ENCODE assay signal across 8 cellular contexts in genomic region chr3:100708989-100709839, GRCh38. TPM values are rescaled to one million over a fixed set of nuclear protein-coding genes. Genes with fewer than 3 reads are reported as not detected.
DNase-seq lines count a peak whose midpoint lies in the region; ATAC-seq, FAIRE-seq and TF ChIP-seq lines count a peak whose summit lies in the region.

Gene TFG (plus strand): TSS chr3:100709494. CDS start chr3:100713686, 4,192 bp downstream.

- no peaks in the 10 kb centered on the region for H3K9me3 ChIP-seq in HepG2 (ENCODE audit: low read length)

- 1% methylated on average over 48 of the region's 76 CpGs for WGBS in HepG2 (ENCODE audit: low lambda C conversion rate)

- peaks cover 9% of the 10 kb centered on the region for H3K27me3 Mint-ChIP-seq in activated CD4-positive, alpha-beta memory T cell treated with anti-CD3 and anti-CD28 coated beads for 36 hours

- H3K9ac ChIP-seq in HepG2 (ENCODE audit: insufficient read depth, low read depth, low read length) = peak within 1 kb of the TSS; percentile 88

- peaks cover 26% of the 10 kb centered on the region for H3K36me3 Mint-ChIP-seq in activated CD4-positive, alpha-beta memory T cell treated with anti-CD3 and anti-CD28 coated beads for 36 hours

- peaks cover 18% of the 10 kb centered on the region for H4K20me1 ChIP-seq in HepG2 (ENCODE audit: insufficient read depth, low read length)

- no peak for TF ChIP-seq CTCF in HepG2 (CRISPR knock-in tag; IDR thresholded peaks at IDR 0.05)

- intact Hi-C loops in activated CD4-positive, alpha-beta memory T cell treated with anti-CD3 and anti-CD28 coated beads for 36 hours (cut with micrococcal nuclease) = loop anchor here (1.0 to 10.0 kb wide), 8 partner anchors 44 to 968 kb away; partner anchors contain the start of genes LNP1, NIT2, TBC1D23 and TOMM70
- intact Hi-C loops in HepG2 (cut with micrococcal nuclease; ENCODE audit: unreplicated experiment) = loop anchor here (1.0 kb wide), 1 partner anchor 107 kb away; no protein-coding TSS in a partner anchor

- peaks cover 0 to 12% of the 10 kb centered on the region in 2 experiments; a peak in 1 of 5 replicates for H3K36me3 ChIP-seq in HepG2 (replicated peaks in 1 of 2; ENCODE audit: control insufficient read depth in 1 of 2, insufficient read depth in 2 of 2, low read length in 2 of 2)

- CTCF ChIA-PET in activated CD4-positive, alpha-beta memory T cell treated with anti-CD3 and anti-CD28 coated beads for 36 hours (lab: Charles Lee) = interaction anchor here (1.0 to 1.5 kb wide), 3 partner anchors 58 to 247 kb away, joined by 3 to 6 read pairs (median 5); no protein-coding TSS in a partner anchor
- CTCF ChIA-PET in HepG2 (lab: Yijun Ruan, JAX; ENCODE audit: low intra/inter-chr PET ratio, low total read pairs) = no interaction called here

- H3K27me3 ChIP-seq in HepG2 (ENCODE audit: control insufficient read depth in 1 of 2, insufficient read depth in 2 of 2, low read length in 2 of 2) = no peaks in the 10 kb centered on the region; a peak in 1 of 5 replicates

- DNase-seq in CD1c-positive myeloid dendritic cell (ENCODE audit: extremely low spot score) (peak; percentile 100), NCI-H82 treated with DMSO at 0.1 percent for 48 hours (lab: John Stamatoyannopoulos, UW; ENCODE audit: unreplicated experiment) (peak; percentile 99), dermis microvascular lymphatic vessel endothelial cell (ENCODE audit: low read depth in 2 of 2) (peak; percentile 99), HepG2 (ENCODE audit: low spot score) (peak; percentile 97)
- peak; percentile 98 for DNase-seq in activated CD4-positive, alpha-beta memory T cell treated with anti-CD3 and anti-CD28 coated beads for 36 hours
- peak; percentile 98 for DNase-seq in stimulated activated CD4-positive, alpha-beta T cell treated with anti-CD3 and anti-CD28 coated beads, Interleukin-4, amount 100 ng/mL, for 1 hour

- ATAC-seq in GM19438 (IDR thresholded peaks at IDR 0.05; ENCODE audit: low read depth, unreplicated experiment) (peak; percentile 91), HG03575 (IDR thresholded peaks at IDR 0.05; ENCODE audit: extremely low read depth, insufficient number of reproducible peaks, low FRiP score, unreplicated experiment) (peak; percentile 83), HepG2 (peak; percentile 98)

- TF ChIP-seq EP300 in HepG2 (IDR thresholded peaks at IDR 0.05; ENCODE audit: low read depth in 2 of 2, low read length in 2 of 2) (peak in 1 of 2 experiments; percentile 14; a peak in 1 of 4 replicates), HepG2 (CRISPR knock-in tag; IDR thresholded peaks at IDR 0.05; ENCODE audit: borderline replicate concordance) (no peak)

- peaks cover 39% of the 10 kb centered on the region for H3K4me1 ChIP-seq in HepG2 (ENCODE audit: insufficient read depth, low read length)

- H3K4me2 ChIP-seq in HepG2 (ENCODE audit: low read depth, low read length) = peak within 1 kb of the TSS; percentile 90

- TF ChIP-seq RAD21 in HepG2 (CRISPR knock-in tag; IDR thresholded peaks at IDR 0.05) = 0 out of 2 replicates have a peak, but pooled peaks have one; percentile 10

- FAIRE-seq in HepG2 (lab: Jason Lieb, UNC) = peak; percentile 83

- peak within 1 kb of the TSS; percentile 95 for H3K27ac ChIP-seq in HepG2 (ENCODE audit: extremely low read length, insufficient read depth, low read length)

- peaks cover 43% of the 10 kb centered on the region for H3K79me2 ChIP-seq in HepG2 (ENCODE audit: insufficient read depth, low read length)

- peak within 1 kb of the TSS; percentile 95 for H3K27ac Mint-ChIP-seq in activated CD4-positive, alpha-beta memory T cell treated with anti-CD3 and anti-CD28 coated beads for 36 hours

- peak within 1 kb of the TSS; percentile 81 for H3K4me3 Mint-ChIP-seq in activated CD4-positive, alpha-beta memory T cell treated with anti-CD3 and anti-CD28 coated beads for 36 hours

- H3K9me3 Mint-ChIP-seq in activated CD4-positive, alpha-beta memory T cell treated with anti-CD3 and anti-CD28 coated beads for 36 hours = peaks cover 2% of the 10 kb centered on the region

- peak; percentile 63 to 64; a peak in 3 of 4 replicates for TF ChIP-seq POLR2A in HepG2 (IDR thresholded peaks at IDR 0.05; ENCODE audit: insufficient read depth in 1 of 2, low read depth in 2 of 2, low read length in 2 of 2)

- no TSS peak for BruUV-seq in HepG2 (replicated peaks; lab: Mats Ljungman, UMichigan)

- H3K4me3 ChIP-seq in HepG2 (replicated peaks in 1 of 3; ENCODE audit: insufficient read depth in 1 of 3, low read depth in 2 of 3, low read length in 3 of 3) = peak within 1 kb of the TSS; percentile 68 to 91 (median 82)

- POLR2A ChIA-PET in activated CD4-positive, alpha-beta memory T cell treated with anti-CD3 and anti-CD28 coated beads for 36 hours (lab: Charles Lee) = interaction anchor here (0.6 to 2.8 kb wide), 5 partner anchors 13 to 976 kb away, joined by 3 to 17 read pairs (median 3); partner anchors contain the start of genes LNP1 and TOMM70
- POLR2A ChIA-PET in HepG2 (lab: Yijun Ruan, JAX) = interaction anchor here (0.6 to 1.8 kb wide), 9 partner anchors 10 to 645 kb away, joined by 3 to 5 read pairs (median 4); partner anchors contain the start of gene LNP1

- peak within 1 kb of the TSS; percentile 86 for H2AFZ ChIP-seq in HepG2 (ENCODE audit: low read length)

- in situ Hi-C loops in HepG2 (cut with HindIII; ENCODE audit: extremely low pct_ligation_motif_present, low pct_unique_long_range_greater_than_20kb) = loop anchor here (25.0 kb wide), 3 partner anchors 97 to 897 kb away; partner anchors contain the start of genes ADGRG7 and CMSS1

- H3K4me1 Mint-ChIP-seq in activated CD4-positive, alpha-beta memory T cell treated with anti-CD3 and anti-CD28 coated beads for 36 hours (ENCODE audit: low read depth) = peaks cover 40% of the 10 kb centered on the region

TF ChIP-seq in HepG2, 621 proteins besides CTCF, POLR2A, EP300 and RAD21 (continues in another document):
- TF ChIP-seq ELK4 (CRISPR knock-in tag; IDR thresholded peaks at IDR 0.05; ENCODE audit: borderline replicate concordance) (no peak; the same call in 1 of the 2 replicates), ETV6 (CRISPR knock-in tag; conservative IDR thresholded peaks at IDR 0.05) (no peak), ZFX (CRISPR knock-in tag; IDR thresholded peaks at IDR 0.05; ENCODE audit: low read depth) (peak; percentile 93)
- TF ChIP-seq, protein P1, sequence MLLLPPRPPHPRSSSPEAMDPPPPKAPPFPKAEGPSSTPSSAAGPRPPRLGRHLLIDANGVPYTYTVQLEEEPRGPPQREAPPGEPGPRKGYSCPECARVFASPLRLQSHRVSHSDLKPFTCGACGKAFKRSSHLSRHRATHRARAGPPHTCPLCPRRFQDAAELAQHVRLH (CRISPR knock-in tag; IDR thresholded peaks at IDR 0.05; ENCODE audit: borderline replicate concordance, low read depth) = peak; percentile 59; the same call in 1 of the 2 replicates
- TF ChIP-seq, protein P2, sequence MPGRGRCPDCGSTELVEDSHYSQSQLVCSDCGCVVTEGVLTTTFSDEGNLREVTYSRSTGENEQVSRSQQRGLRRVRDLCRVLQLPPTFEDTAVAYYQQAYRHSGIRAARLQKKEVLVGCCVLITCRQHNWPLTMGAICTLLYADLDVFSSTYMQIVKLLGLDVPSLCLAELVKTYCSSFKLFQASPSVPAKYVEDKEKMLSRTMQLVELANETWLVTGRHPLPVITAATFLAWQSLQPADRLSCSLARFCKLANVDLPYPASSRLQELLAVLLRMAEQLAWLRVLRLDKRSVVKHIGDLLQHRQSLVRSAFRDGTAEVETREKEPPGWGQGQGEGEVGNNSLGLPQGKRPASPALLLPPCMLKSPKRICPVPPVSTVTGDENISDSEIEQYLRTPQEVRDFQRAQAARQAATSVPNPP (CRISPR knock-in tag; IDR thresholded peaks at IDR 0.05) = peak; percentile 81; the same call in 1 of the 2 replicates

RNA-seq across cellular contexts. Expression of gene TFG, which starts in this region (rescaled TPM):
- total RNA-seq in activated CD4-positive, alpha-beta memory T cell treated with anti-CD3 and anti-CD28 coated beads for 36 hours = 10 to 100 TPM; 55.5 to 60.3 TPM
- total RNA-seq in dermis microvascular lymphatic vessel endothelial cell (44.3 and 60.6 TPM in 2 replicates), HepG2 (2016; rRNA removed; fragmentation: Illumina TruSeq; extraction: Trizol) (53.6 and 75.5 TPM in 2 replicates)
- 19.9 and 20.4 TPM in 2 replicates for total RNA-seq in HepG2 (2016; cell fraction: cytosol; rRNA removed; fragmentation: Illumina TruSeq; extraction: Trizol; ENCODE audit: low read depth)
- total RNA-seq in HepG2 (2016; cell fraction: insoluble cytoplasmic fraction; rRNA removed; fragmentation: Illumina TruSeq; extraction: Trizol) = 55.4 and 69.3 TPM in 2 replicates
- total RNA-seq in HepG2 (2016; cell fraction: membrane; rRNA removed; fragmentation: Illumina TruSeq; extraction: Trizol) = 41.0 and 43.7 TPM in 2 replicates
- total RNA-seq in HepG2 (2016; cell fraction: nucleus; rRNA removed; fragmentation: Illumina TruSeq; extraction: Trizol) = 52.9 and 55.9 TPM in 2 replicates
- 66.2 and 71.7 TPM in 2 replicates for polyA plus RNA-seq in HepG2 (2011; rRNA removed)
- polyA plus RNA-seq in HepG2 (2011; cell fraction: cytosol; rRNA removed) = 69.5 and 71.5 TPM in 2 replicates
- polyA plus RNA-seq in HepG2 (2011; cell fraction: nucleus; rRNA removed) = 50.5 and 60.9 TPM in 2 replicates
- 56.0 and 60.1 TPM in 2 replicates for polyA plus RNA-seq in HepG2 (2012)
- 34.7 and 37.4 TPM in 2 replicates for polyA plus RNA-seq in HepG2 (2016; cell fraction: cytosol; fragmentation: Illumina TruSeq; extraction: Trizol; ENCODE audit: low read depth)
- 161 and 167 TPM in 2 replicates for polyA plus RNA-seq in HepG2 (2016; cell fraction: insoluble cytoplasmic fraction; fragmentation: Illumina TruSeq; extraction: Trizol; ENCODE audit: low read depth)
- 56.9 and 63.5 TPM in 2 replicates for polyA plus RNA-seq in HepG2 (2016; cell fraction: membrane; fragmentation: Illumina TruSeq; extraction: Trizol; ENCODE audit: low read depth)
- polyA plus RNA-seq in HepG2 (2016; cell fraction: nucleus; fragmentation: Illumina TruSeq; extraction: Trizol; ENCODE audit: insufficient read depth, low read depth) = 94.6 and 99.1 TPM in 2 replicates
- polyA minus RNA-seq in HepG2 (2011; rRNA and poly(A)+ RNA removed; ENCODE audit: low replicate concordance) = 32.7 and 41.4 TPM in 2 replicates
- 30.4 and 30.6 TPM in 2 replicates for polyA minus RNA-seq in HepG2 (2011; cell fraction: cytosol; rRNA and poly(A)+ RNA removed)
- polyA minus RNA-seq in HepG2 (2011; cell fraction: nucleus; rRNA and poly(A)+ RNA removed) = 95.5 and 108 TPM in 2 replicates

Comparison
In these comparisons a context has a peak if more than half of its experiments do, and no peak if none do; other contexts are left out.
1. Peak in every context shown above with its lines: DNase-seq, ATAC-seq, H3K4me3 ChIP-seq and H3K27ac ChIP-seq.